22 cellular contexts compared by ENCODE assay signal in the genomic region with DNA sequence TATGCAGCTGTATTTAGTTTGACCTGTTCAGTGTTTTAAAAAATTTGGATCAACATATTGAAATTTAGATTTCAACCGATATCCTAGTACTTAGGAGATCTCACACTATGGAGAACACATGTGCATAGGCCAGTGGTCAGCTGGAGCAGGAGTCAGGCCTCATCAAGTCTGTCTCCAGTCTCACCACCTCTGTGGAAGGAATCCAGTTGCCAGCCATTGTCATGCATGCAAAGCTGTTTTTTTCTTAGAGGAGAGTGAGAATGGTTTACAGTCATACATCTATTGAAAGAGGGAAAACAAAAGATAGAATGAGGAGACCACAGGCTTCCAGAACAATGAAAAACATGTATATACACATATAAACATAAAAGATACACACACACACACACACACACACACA. TPM values are rescaled to one million over a fixed set of nuclear protein-coding genes. Genes with fewer than 3 reads are reported as not detected.
DNase-seq lines count a peak whose midpoint lies in the region; ATAC-seq and TF ChIP-seq lines count a peak whose summit lies in the region.
"Had no signal": no experiment of that assay in that cellular context is flagged by ENCODE, and none has a peak within 500 bp of the region (broad histone marks: within the 10 kb centered on the region; RNA-seq: fewer than 3 reads in every experiment).

No MANE protein-coding gene starts in this region.

- H3K23ac ChIP-seq in H9 (ENCODE audit: insufficient read length, low read depth, low read length) = no peak overlapping the region

- H2AK5ac ChIP-seq in H9 (ENCODE audit: insufficient read length, low read length) = no peak overlapping the region

- H3K9me3 ChIP-seq in BLaER1 treated with 17β-estradiol and CSF1 and Interleukin-3, amounts not matched to agents 10 nM and 100 nM (replicated peaks in 1 of 11) = peaks cover 9 to 86% (median 28%) of the 10 kb centered on the region in 11 experiments; a peak in 21 of 22 replicates
- no peaks in the 10 kb centered on the region for H3K9me3 ChIP-seq in H9 (ENCODE audit: control insufficient read depth, low read depth, low read length)

- H3K4me1 ChIP-seq in BLaER1 treated with 17β-estradiol and CSF1 and Interleukin-3, amounts not matched to agents 10 nM and 100 nM = peaks cover 27 to 92% (median 61%) of the 10 kb centered on the region in 10 experiments
- no peaks in the 10 kb centered on the region; the same call in 1 of the 2 replicates for H3K4me1 ChIP-seq in H9 (ENCODE audit: insufficient read depth, low read length)

- no peak overlapping the region for H3K4me3 ChIP-seq in BLaER1 treated with 17β-estradiol and CSF1 and Interleukin-3, amounts not matched to agents 10 nM and 100 nM
- H3K4me3 ChIP-seq: GM12878 had no signal

- peak; percentile 82 for ATAC-seq in WTC11
- ATAC-seq: GM12878, HCT116 had no signal

- H2AFZ ChIP-seq in H9 (ENCODE audit: low read length) = no peak overlapping the region

- H4K5ac ChIP-seq in H9 (ENCODE audit: insufficient read length, low read depth, low read length) = no peak overlapping the region

- H3K27me3 Mint-ChIP-seq in H9 (ENCODE audit: low read depth) (peaks cover 2% of the 10 kb centered on the region; the same call in 1 of the 2 replicates), WTC11 (ENCODE audit: low read depth) (no peaks in the 10 kb centered on the region)

- no peaks in the 10 kb centered on the region for H3K27me3 ChIP-seq in BLaER1 treated with 17β-estradiol and CSF1 and Interleukin-3, amounts not matched to agents 10 nM and 100 nM
- no peaks in the 10 kb centered on the region for H3K27me3 ChIP-seq in H9 (ENCODE audit: insufficient read depth, low read length)

- H3K27ac Mint-ChIP-seq in H9 (peak overlapping the region; percentile 7 to 95 (median 56); a peak in 6 of 7 replicates), WTC11 (peak overlapping the region; percentile 71; the same call in 1 of the 2 replicates)
- H3K27ac Mint-ChIP-seq: B cell; CD4-positive, alpha-beta memory T cell; HFFc6 had no signal

- no peak overlapping the region for H3K56ac ChIP-seq in H9 (ENCODE audit: insufficient read length, low read depth, low read length)

- CTCF ChIA-PET in WTC11 (lab: Charles Lee) = interaction anchor here (2.0 kb wide), 1 partner anchor 22 kb away, joined by 9 read pairs; no protein-coding TSS in a partner anchor

- WGBS in H9 (ENCODE audit: extremely low coverage, insufficient read length, low lambda C conversion rate) = no CpG with 5 or more reads among the region's 1 CpG

- H2BK20ac ChIP-seq in H9 (ENCODE audit: low read depth, low read length, poor library complexity, severe bottlenecking) = no peak overlapping the region

- H3K4me3 Mint-ChIP-seq in H9 (no peak overlapping the region), WTC11 (no peak overlapping the region)
- H3K4me3 Mint-ChIP-seq: B cell; CD4-positive, alpha-beta memory T cell; HFFc6 had no signal

- no peak overlapping the region for H3T11ph ChIP-seq in H9 (ENCODE audit: low read length)

- peak overlapping the region in 10 of 11 experiments; percentile 57 to 98 (median 92); a peak in 20 of 22 replicates for H3K27ac ChIP-seq in BLaER1 treated with 17β-estradiol and CSF1 and Interleukin-3, amounts not matched to agents 10 nM and 100 nM
- H3K27ac ChIP-seq in H9 (ENCODE audit: insufficient read length, low read depth, low read length) = no peak overlapping the region
- H3K27ac ChIP-seq: C4-2B, KMS-11 had no signal

- H3K9me3 Mint-ChIP-seq in H9 = no peaks in the 10 kb centered on the region
- H3K9me3 Mint-ChIP-seq in WTC11 = no peaks in the 10 kb centered on the region

- peaks cover 0 to 24% (median 0%) of the 10 kb centered on the region in 11 experiments; a peak in 4 of 22 replicates for H3K36me3 ChIP-seq in BLaER1 treated with 17β-estradiol and CSF1 and Interleukin-3, amounts not matched to agents 10 nM and 100 nM

- H4K91ac ChIP-seq in H9 (ENCODE audit: insufficient read length, low read depth, low read length) = no peak overlapping the region

- H3K4me2 ChIP-seq in BLaER1 treated with 17β-estradiol and CSF1 and Interleukin-3, amounts not matched to agents 10 nM and 100 nM = peak overlapping the region in 6 of 11 experiments; percentile 2 to 31 (median 18); a peak in 6 of 22 replicates
- no peak overlapping the region for H3K4me2 ChIP-seq in H9 (ENCODE audit: insufficient read depth, insufficient read length, low read length)
- H3K4me2 ChIP-seq: KMS-11 had no signal

- H3K36me3 Mint-ChIP-seq in H9 (ENCODE audit: insufficient read depth in 1 of 3, low read depth in 3 of 3) = no peaks in the 10 kb centered on the region
- H3K36me3 Mint-ChIP-seq in WTC11 = no peaks in the 10 kb centered on the region
- H3K36me3 Mint-ChIP-seq: CD4-positive, alpha-beta memory T cell had no signal

- no peak overlapping the region for H2BK12ac ChIP-seq in H9 (ENCODE audit: insufficient read length, low read depth, low read length)

- DNase-seq in H9 = no peak
- no peak for DNase-seq in WTC11 (ENCODE audit: low spot score)
- peak; percentile 38 for DNase-seq in iPS-NIHi11 (ENCODE audit: low spot score)
- no peak for DNase-seq in Ammon's horn (ENCODE audit: low spot score)
- no peak for DNase-seq in NOMO-1 treated with DMSO at 0.1 percent for 48 hours (lab: John Stamatoyannopoulos, UW; ENCODE audit: unreplicated experiment)
- DNase-seq in NCI-H2196 (lab: John Stamatoyannopoulos, UW; ENCODE audit: unreplicated experiment) = no peak
- no peak for DNase-seq in NCI-H446 treated with DMSO at 0.1 percent for 48 hours (lab: John Stamatoyannopoulos, UW)
- DNase-seq: 8988T; CD4-positive, alpha-beta memory T cell; DMS153; DMS79; HFFc6 had no signal

- H3K18ac ChIP-seq in H9 (ENCODE audit: insufficient read length, low read depth, low read length) = no peak overlapping the region

- H3K4me1 Mint-ChIP-seq in H9 (peaks cover 9 to 10% of the 10 kb centered on the region in 2 experiments), WTC11 (peaks cover 9% of the 10 kb centered on the region)
- H3K4me1 Mint-ChIP-seq: CD4-positive, alpha-beta memory T cell had no signal

- no peaks in the 10 kb centered on the region for H3K23me2 ChIP-seq in H9 (ENCODE audit: insufficient read length, low read depth, low read length, poor library complexity, severe bottlenecking)

- H3K79me1 ChIP-seq in H9 (ENCODE audit: insufficient read depth, low read depth, low read length, poor library complexity, severe bottlenecking) = no peaks in the 10 kb centered on the region

- no peaks in the 10 kb centered on the region for H3K79me2 ChIP-seq in H9 (ENCODE audit: insufficient read depth, low read length)

- H4K8ac ChIP-seq in H9 (replicated peaks; ENCODE audit: insufficient read length, low read depth, low read length) = no peak overlapping the region

- H3K14ac ChIP-seq in H9 (ENCODE audit: insufficient read depth, low read length) = no peak overlapping the region

- no peak overlapping the region for H2BK15ac ChIP-seq in H9 (ENCODE audit: low read depth, low read length)

- no peak overlapping the region for H3K4ac ChIP-seq in H9 (ENCODE audit: low read depth, low read length)

- POLR2A ChIA-PET in WTC11 (lab: Charles Lee) = interaction anchor here (0.9 kb wide), 1 partner anchor 9 kb away, joined by 4 read pairs; no protein-coding TSS in a partner anchor

- TF ChIP-seq CTCF in H9 (conservative IDR thresholded peaks at IDR 0.05) = no peak
- TF ChIP-seq CTCF in WTC11 (IDR thresholded peaks at IDR 0.05) = no peak

- H2BK5ac ChIP-seq in H9 (ENCODE audit: insufficient read length, low read length) = no peak overlapping the region

- no peaks in the 10 kb centered on the region for H4K20me1 ChIP-seq in BLaER1 treated with 17β-estradiol and CSF1 and Interleukin-3, amounts not matched to agents 10 nM and 100 nM
- no peaks in the 10 kb centered on the region for H4K20me1 ChIP-seq in H9 (ENCODE audit: control insufficient read depth, insufficient read depth, insufficient read length)

- peak overlapping the region in 3 of 11 experiments; percentile 9 to 29 (median 26); a peak in 4 of 22 replicates for H3K9ac ChIP-seq in BLaER1 treated with 17β-estradiol and CSF1 and Interleukin-3, amounts not matched to agents 10 nM and 100 nM
- H3K9ac ChIP-seq in H9 (ENCODE audit: extremely low read depth, insufficient read length, low read length) = no peak overlapping the region
- H3K9ac ChIP-seq: KMS-11 had no signal

- H2BK120ac ChIP-seq in H9 (ENCODE audit: low read depth, low read length, poor library complexity, severe bottlenecking) = no peak overlapping the region

TF ChIP-seq in WTC11, 78 proteins besides CTCF, POLR2A, EP300 and RAD21 (continues in another document):
- no peak for TF ChIP-seq ATF2 (CRISPR knock-in tag; IDR thresholded peaks at IDR 0.05; ENCODE audit: borderline replicate concordance, low read depth)

RNA-seq across cellular contexts. Expression of gene CLEC5A, which starts 7.6 kb away (rescaled TPM):
- not detected in 2 replicates for total RNA-seq in H9 (2021)
- not detected in 3 replicates for total RNA-seq in WTC11 (2021)
- total RNA-seq: A673, Daoy, G401, GM12878, HFFc6, HT1080 had no signal

RNA-seq across cellular contexts. Expression of gene TAS2R38, which starts 19.2 kb away (rescaled TPM):
- total RNA-seq in H9 (2021) (not detected in 2 replicates), WTC11 (2021) (0.16 to 0.23 TPM in 2 of 3 replicates, not detected in the other)
- total RNA-seq: A673; B cell; CD4-positive, alpha-beta memory T cell; Daoy; G401; GM12878; HFFc6; HT1080 had no signal

RNA-seq across cellular contexts. Expression of gene OR9A4, which starts 38.1 kb away (rescaled TPM):
- not detected in 2 replicates for total RNA-seq in H9 (2021)
- total RNA-seq in WTC11 (2021) = not detected in 3 replicates
- total RNA-seq: A673; B cell; CD4-positive, alpha-beta memory T cell; Daoy; G401; GM12878; HFFc6; HT1080 had no signal

RNA-seq across cellular contexts. Expression of gene MGAM, which starts 41.3 kb away (rescaled TPM):
- total RNA-seq in H9 (2021) (0.02 TPM in 1 of 2 replicates, not detected in the other), WTC11 (2021) (0.14 to 0.16 TPM (median 0.15 TPM) in 3 replicates)
- total RNA-seq: A673, G401 had no signal
